17 cellular contexts compared by ENCODE assay signal in genomic region chr11:115653926-115654325, GRCh38.
"Had no signal": no experiment of that assay in that cellular context is flagged by ENCODE, and none has a peak within 500 bp of the region (broad histone marks: within the 10 kb centered on the region; RNA-seq: fewer than 3 reads in every experiment).

No MANE protein-coding gene starts in this region.

- H3K9me3 ChIP-seq: left lung, tibial artery had no signal

- H3K27ac Mint-ChIP-seq: activated naive CD8-positive, alpha-beta T cell; endodermal cell; memory B cell; T-helper 17 cell had no signal

- DNase-seq: activated CD4-positive, alpha-beta T cell treated with anti-CD3 and anti-CD28 coated beads, Interleukin-2, amount 50 U/mL, for 4 hours; activated effector memory CD4-positive, alpha-beta T cell treated with anti-CD3 and anti-CD28 coated beads, Interleukin-2, amount 50 U/mL, for 16 hours; activated T-cell treated with anti-CD3 and anti-CD28 coated beads, Interleukin-2, amount 50 U/mL, for 1 hour; amygdala; brain microvascular endothelial cell; dermis blood vessel endothelial cell; endodermal cell; glutamatergic neuron; left lung; retina; T-helper 17 cell; tibial artery had no signal

- H2AFZ ChIP-seq: parathyroid adenoma had no signal

- FAIRE-seq: TTC549 had no signal

- ATAC-seq: left lung, T-helper 17 cell had no signal

- H3K9ac ChIP-seq: parathyroid adenoma had no signal

- H3K36me3 Mint-ChIP-seq: activated naive CD8-positive, alpha-beta T cell; memory B cell had no signal

- H3K4me3 ChIP-seq: left lung, skin epidermis, tibial artery had no signal

- H3K36me3 ChIP-seq: brain microvascular endothelial cell, left lung, tibial artery had no signal

- H3K9me3 Mint-ChIP-seq: endodermal cell had no signal

- H3K4me3 Mint-ChIP-seq: activated naive CD8-positive, alpha-beta T cell; endodermal cell; memory B cell; T-helper 17 cell had no signal

- H3K4me1 ChIP-seq: left lung, parathyroid adenoma had no signal

- H3K79me2 ChIP-seq: parathyroid adenoma had no signal

- H3K4me1 Mint-ChIP-seq: memory B cell, T-helper 17 cell had no signal

- H3K27ac ChIP-seq: brain microvascular endothelial cell, left lung, parathyroid adenoma, skin epidermis, tibial artery had no signal
